ENCODE assay signal across 28 cellular contexts in genomic region chr5:173843800-173844199, GRCh38.
"Had no signal": no experiment of that assay in that cellular context is flagged by ENCODE, and none has a peak within 500 bp of the region (broad histone marks: within the 10 kb centered on the region; RNA-seq: fewer than 3 reads in every experiment).

No MANE protein-coding gene starts in this region.

- H3K27ac ChIP-seq: colonic mucosa, epithelial cell of prostate, esophagus squamous epithelium, gastrocnemius medialis, heart right ventricle, left lung, lower lobe of right lung had no signal

- H3K36me3 Mint-ChIP-seq: mesothelial cell of epicardium had no signal

- H3K27me3 ChIP-seq: colonic mucosa, esophagus squamous epithelium, gastrocnemius medialis, heart right ventricle, left lung had no signal

- H3K27ac Mint-ChIP-seq: dendritic cell treated with granulocyte-macrophage colony-stimulating factor and Interleukin-4, amounts not matched to agents 40 ng/mL and 50 ng/mL, for 4 days; effector memory CD8-positive, alpha-beta T cell; endodermal cell; mesothelial cell of epicardium had no signal

- ATAC-seq: effector memory CD8-positive, alpha-beta T cell; esophagus mucosa; gastrocnemius medialis; heart right ventricle; left cardiac atrium; left lung; left ventricle myocardium superior; lower lobe of right lung; mucosa of descending colon had no signal

- H3K4me3 Mint-ChIP-seq: dendritic cell treated with granulocyte-macrophage colony-stimulating factor and Interleukin-4, amounts not matched to agents 40 ng/mL and 50 ng/mL, for 4 days; effector memory CD8-positive, alpha-beta T cell; endodermal cell; mesothelial cell of epicardium; naive B cell had no signal

- FAIRE-seq: endometrium, islet of Langerhans, keratinocyte had no signal

- H3K9me3 ChIP-seq: colonic mucosa, esophagus squamous epithelium, gastrocnemius medialis had no signal

- H3K4me3 ChIP-seq: colonic mucosa, esophagus squamous epithelium, gastrocnemius medialis, heart right ventricle, left lung, lower lobe of right lung, mucosa of descending colon had no signal

- H3K4me1 ChIP-seq: colonic mucosa, esophagus squamous epithelium, left lung, lower lobe of right lung had no signal

- H3K36me3 ChIP-seq: colonic mucosa, esophagus squamous epithelium, gastrocnemius medialis, heart right ventricle, left lung, lower lobe of right lung had no signal

- DNase-seq: colonic mucosa; cortex of kidney; effector CD8-positive, alpha-beta T cell; effector memory CD8-positive, alpha-beta T cell; endodermal cell; erythroblast; esophagus squamous epithelium; foreskin fibroblast; foreskin melanocyte; gastrocnemius medialis; glutamatergic neuron; head of caudate nucleus; heart right ventricle; hippocampal formation; left cardiac atrium; left lung; left ventricle myocardium superior; lower lobe of right lung; mesenchymal stem cell; mucosa of descending colon; naive B cell had no signal

- H3K27me3 Mint-ChIP-seq: effector memory CD8-positive, alpha-beta T cell had no signal
